ENCODE assay signal across 1 cellular context in genomic region chr13:111904701-111905608, GRCh38.
TF ChIP-seq lines count a peak whose summit lies in the region.

No MANE protein-coding gene starts in this region.

TF ChIP-seq in K562, 482 proteins besides CTCF, POLR2A, EP300 and RAD21:
- TF ChIP-seq MGA (IDR thresholded peaks at IDR 0.05) (peak; percentile 73), HMGN3 (IDR thresholded peaks at IDR 0.05; ENCODE audit: borderline replicate concordance, extremely low read depth, insufficient read length, low read depth, low read length) (no peak), MNT (conservative IDR thresholded peaks at IDR 0.05) (0 out of 4 replicates have a peak, but pooled peaks of 1 of the 2 experiments have one; percentile 25), KAT7 (CRISPR knock-in tag; IDR thresholded peaks at IDR 0.05; ENCODE audit: borderline replicate concordance) (no peak), E2F6 (IDR thresholded peaks at IDR 0.05; ENCODE audit: borderline replicate concordance in 1 of 2, extremely low read depth in 1 of 2, insufficient read depth in 1 of 2, insufficient read length in 1 of 2, low read depth in 1 of 2, low read length in 1 of 2, poor library complexity in 1 of 2, severe bottlenecking in 1 of 2) (peak; percentile 54 to 88), ELF1 (tag; IDR thresholded peaks at IDR 0.05) (peak; percentile 55), L3MBTL2 (IDR thresholded peaks at IDR 0.05) (peak; percentile 66), MYC (IDR thresholded peaks at IDR 0.05; ENCODE audit: low read depth, low read length) (0 out of 2 replicates have a peak, but pooled peaks have one; percentile 41), MYC (CRISPR knock-in tag; IDR thresholded peaks at IDR 0.05; ENCODE audit: borderline replicate concordance, low read depth) (no peak)
